8 cellular contexts compared by ENCODE assay signal in the genomic region with DNA sequence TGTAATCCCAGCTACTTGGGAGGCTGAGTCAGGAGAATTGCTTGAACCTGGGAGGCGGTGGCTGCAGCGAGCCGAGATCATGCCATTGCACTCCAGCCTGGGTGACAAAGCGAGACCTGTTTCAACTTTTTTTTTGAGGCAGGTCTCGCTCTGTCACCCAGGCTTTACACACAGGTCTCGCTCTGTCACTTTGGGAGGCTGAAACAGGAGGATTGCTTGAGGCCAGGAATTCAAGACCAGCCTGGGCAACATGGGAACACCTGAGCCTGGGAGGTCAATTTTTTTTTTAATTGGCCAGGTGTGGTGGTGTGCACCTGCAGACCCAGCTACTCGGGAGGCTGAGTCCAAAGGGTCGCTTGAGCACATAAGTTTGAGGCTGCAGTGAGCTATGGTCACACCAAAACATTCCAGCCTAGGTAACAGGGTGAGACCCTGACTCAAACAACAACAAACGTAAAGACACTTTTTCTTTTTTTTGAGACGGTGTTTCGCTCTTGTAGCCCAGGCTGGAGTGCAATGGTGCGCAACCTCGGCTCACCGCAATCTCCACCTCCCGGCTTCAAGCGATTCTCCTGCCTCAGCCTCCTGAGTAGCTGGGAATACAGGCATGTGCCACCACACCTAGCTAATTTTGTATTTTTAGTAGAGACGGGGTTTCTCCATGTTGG. TPM values are rescaled to one million over a fixed set of nuclear protein-coding genes. Genes with fewer than 3 reads are reported as not detected.
DNase-seq lines count a peak whose midpoint lies in the region; ATAC-seq and TF ChIP-seq lines count a peak whose summit lies in the region.
"Not testable (repeated sequence)": the region's sequence is repeated elsewhere in the genome, so short reads cannot be mapped to it uniquely, and the experiment has no call there.

No MANE protein-coding gene starts in this region.

- peaks cover 41% of the 10 kb centered on the region for H3K36me3 ChIP-seq in BLaER1
- peaks cover 48% of the 10 kb centered on the region for H3K36me3 ChIP-seq in HAP-1 (replicated peaks)
- H3K36me3 ChIP-seq in NT2/D1 (ENCODE audit: insufficient read depth, insufficient read length, low read length): peaks cover 38% of the 10 kb centered on the region
- H3K36me3 ChIP-seq in fibroblast of lung (ENCODE audit: control insufficient read depth, insufficient read depth, low read length); smooth muscle cell (ENCODE audit: low read depth): not testable (repeated sequence)
- H3K36me3 ChIP-seq in mesendoderm (ENCODE audit: control insufficient read depth, insufficient read depth, low read length): peaks cover 11% of the 10 kb centered on the region

- H3K4me1 ChIP-seq in BLaER1: peaks cover 21% of the 10 kb centered on the region
- H3K4me1 ChIP-seq in HAP-1; NT2/D1 (ENCODE audit: insufficient read depth, insufficient read length); fibroblast of lung (ENCODE audit: control insufficient read depth, extremely low read depth, insufficient read depth, low read length); mesendoderm (ENCODE audit: control insufficient read depth, low read depth, low read length); smooth muscle cell (ENCODE audit: low read depth): not testable (repeated sequence)

- H2AK5ac ChIP-seq in mesendoderm (ENCODE audit: low read length): not testable (repeated sequence)

- H3K4me3 Mint-ChIP-seq in activated CD4-positive, alpha-beta T cell treated with anti-CD3 and anti-CD28 coated beads for 36 hours: peak overlapping the region; percentile 92

- H2BK15ac ChIP-seq in mesendoderm (replicated peaks; ENCODE audit: low read depth): not testable (repeated sequence)

- peak overlapping the region; percentile 83 for H3K4me2 ChIP-seq in BLaER1
- not testable (repeated sequence) for H3K4me2 ChIP-seq in fibroblast of lung (ENCODE audit: extremely low read depth, insufficient read depth, low read length)
- peak overlapping the region; percentile 42 for H3K4me2 ChIP-seq in mesendoderm (ENCODE audit: low read length)
- H3K4me2 ChIP-seq in smooth muscle cell: peak overlapping the region; percentile 83

- not testable (repeated sequence) for H3K27me3 ChIP-seq in BLaER1; HAP-1 (ENCODE audit: low read depth); NT2/D1 (ENCODE audit: insufficient read depth, insufficient read length); fibroblast of lung (ENCODE audit: control insufficient read depth, insufficient read depth, low read length); mesendoderm (ENCODE audit: insufficient read depth, low read length, poor library complexity); smooth muscle cell (ENCODE audit: low read depth)

- H3F3A ChIP-seq in smooth muscle cell (ENCODE audit: low read depth): peaks cover 22% of the 10 kb centered on the region

- not testable (repeated sequence) for DNase-seq in HAP-1 (ENCODE audit: low spot score in 2 of 2); NT2/D1 (ENCODE audit: low read depth, low spot score); activated CD4-positive, alpha-beta T cell treated with anti-CD3 and anti-CD28 coated beads for 36 hours; astrocyte of the cerebellum (ENCODE audit: low read depth); fibroblast of lung (ENCODE audit: low read depth in 2 of 2); smooth muscle cell (lab: John Stamatoyannopoulos, UW; ENCODE audit: unreplicated experiment)
- peak; percentile 13 for DNase-seq in mesendoderm

- not testable (repeated sequence) for H4K8ac ChIP-seq in mesendoderm (ENCODE audit: low read depth, low read length)

- H3K79me2 ChIP-seq in fibroblast of lung (ENCODE audit: control insufficient read depth, insufficient read depth, low read length) (peaks cover 40% of the 10 kb centered on the region), mesendoderm (ENCODE audit: control insufficient read depth, insufficient read depth, low read length) (peaks cover 43% of the 10 kb centered on the region), smooth muscle cell (ENCODE audit: low read depth) (peaks cover 64% of the 10 kb centered on the region)

- H2BK5ac ChIP-seq in mesendoderm (ENCODE audit: low read length): not testable (repeated sequence)

- H3K18ac ChIP-seq in mesendoderm (ENCODE audit: low read length): not testable (repeated sequence)

- H3K23ac ChIP-seq in mesendoderm (ENCODE audit: low read length): not testable (repeated sequence)

- peak overlapping the region; percentile 98 for H3K9ac ChIP-seq in BLaER1
- H3K9ac ChIP-seq in NT2/D1 (ENCODE audit: insufficient read length, low read depth): peak overlapping the region; percentile 99
- not testable (repeated sequence) for H3K9ac ChIP-seq in fibroblast of lung (ENCODE audit: insufficient read depth, low read length)
- peak overlapping the region; percentile 54 for H3K9ac ChIP-seq in mesendoderm (ENCODE audit: low read length)
- peak overlapping the region; percentile 95 for H3K9ac ChIP-seq in smooth muscle cell (ENCODE audit: low read depth)

- not testable (repeated sequence) for H2BK120ac ChIP-seq in mesendoderm (ENCODE audit: low read depth, low read length)

- H3K9me3 Mint-ChIP-seq in activated CD4-positive, alpha-beta T cell treated with anti-CD3 and anti-CD28 coated beads for 36 hours (ENCODE audit: low read depth): not testable (repeated sequence)

- peak overlapping the region; percentile 79; the same call in 1 of the 2 replicates for H3K4me3 ChIP-seq in BLaER1
- H3K4me3 ChIP-seq in HAP-1: peak overlapping the region; percentile 92
- peak overlapping the region; percentile 96 for H3K4me3 ChIP-seq in NT2/D1 (ENCODE audit: insufficient read length, low read depth)
- H3K4me3 ChIP-seq in astrocyte of the cerebellum (ENCODE audit: low read depth, low read length): peak overlapping the region; percentile 76
- H3K4me3 ChIP-seq in fibroblast of lung (replicated peaks in 1 of 4; ENCODE audit: control extremely low read depth in 1 of 4, insufficient read depth in 1 of 4, low read depth in 3 of 4, low read length in 4 of 4): peak overlapping the region in 3 of 4 experiments; percentile 1 to 80 (median 67)
- not testable (repeated sequence) for H3K4me3 ChIP-seq in mesendoderm (ENCODE audit: low read length)
- H3K4me3 ChIP-seq in smooth muscle cell: peak overlapping the region; percentile 75

- H3K79me1 ChIP-seq in mesendoderm (ENCODE audit: low read length): not testable (repeated sequence)

- not testable (repeated sequence) for H3K4ac ChIP-seq in mesendoderm (ENCODE audit: low read depth, low read length)

- intact Hi-C loops in activated CD4-positive, alpha-beta T cell treated with anti-CD3 and anti-CD28 coated beads for 36 hours (cut with DNase I, micrococcal nuclease): loop anchor here in 1 of 2 experiments (5.0 kb wide), 1 partner anchor 515 kb away; the partner anchor contains the start of gene VAC14

- peaks cover 51% of the 10 kb centered on the region for H3K4me1 Mint-ChIP-seq in activated CD4-positive, alpha-beta T cell treated with anti-CD3 and anti-CD28 coated beads for 36 hours

- not testable (repeated sequence) for TF ChIP-seq CTCF in astrocyte of the cerebellum (IDR thresholded peaks at IDR 0.05; ENCODE audit: low read depth, low read length, missing control alignments); fibroblast of lung (conservative IDR thresholded peaks at IDR 0.05 in 1 of 2, IDR thresholded peaks at IDR 0.05 in 1 of 2; ENCODE audit: low read depth in 1 of 2, low read length in 2 of 2); smooth muscle cell (IDR thresholded peaks at IDR 0.05; ENCODE audit: borderline replicate concordance, insufficient read depth, poor library complexity, severe bottlenecking)

- H3K27ac Mint-ChIP-seq in activated CD4-positive, alpha-beta T cell treated with anti-CD3 and anti-CD28 coated beads for 36 hours: peak overlapping the region; percentile 96

- in situ Hi-C loops in HAP-1 (cut with MboI; ENCODE audit: low sequenced_read_pairs); astrocyte of the cerebellum (cut with HindIII; ENCODE audit: low sequenced_read_pairs): not testable (repeated sequence)

- WGBS in mesendoderm (ENCODE audit: extremely low coverage, insufficient coverage, low lambda C conversion rate): no CpG with 5 or more reads among the region's 17 CpGs
- WGBS in smooth muscle cell (ENCODE audit: low lambda C conversion rate): 91% methylated on average over 17 of the region's 17 CpGs

- not testable (repeated sequence) for ATAC-seq in activated CD4-positive, alpha-beta T cell treated with anti-CD3 and anti-CD28 coated beads for 36 hours

- CTCF ChIA-PET in activated CD4-positive, alpha-beta T cell treated with anti-CD3 and anti-CD28 coated beads for 36 hours (lab: Charles Lee): interaction anchor here (0.7 to 1.8 kb wide), 5 partner anchors 20 to 237 kb away, joined by 3 to 5 read pairs (median 3); partner anchors contain the start of gene DDX19A

- peaks cover 51% of the 10 kb centered on the region for H4K20me1 ChIP-seq in BLaER1
- H4K20me1 ChIP-seq in fibroblast of lung (ENCODE audit: control insufficient read depth, extremely low read depth, insufficient read depth, low read length): not testable (repeated sequence)
- H4K20me1 ChIP-seq in smooth muscle cell (ENCODE audit: low read depth): peaks cover 51% of the 10 kb centered on the region

- H3K9me3 ChIP-seq in BLaER1; HAP-1; NT2/D1 (ENCODE audit: insufficient read depth, low read length); fibroblast of lung (ENCODE audit: control insufficient read depth, insufficient read depth, low read depth, low read length); smooth muscle cell (replicated peaks; ENCODE audit: low read depth): not testable (repeated sequence)

- POLR2A ChIA-PET in activated CD4-positive, alpha-beta T cell treated with anti-CD3 and anti-CD28 coated beads for 36 hours (lab: Charles Lee): interaction anchor here (0.6 to 2.8 kb wide), 5 partner anchors 12 to 94 kb away, joined by 3 to 21 read pairs (median 5); partner anchors contain the start of genes DDX19A and DDX19B

- not testable (repeated sequence) for H3K27me3 Mint-ChIP-seq in activated CD4-positive, alpha-beta T cell treated with anti-CD3 and anti-CD28 coated beads for 36 hours

- H2AFZ ChIP-seq in fibroblast of lung (ENCODE audit: low read length); smooth muscle cell (ENCODE audit: low read depth): not testable (repeated sequence)

- H3K36me3 Mint-ChIP-seq in activated CD4-positive, alpha-beta T cell treated with anti-CD3 and anti-CD28 coated beads for 36 hours (ENCODE audit: low read depth): peaks cover 43% of the 10 kb centered on the region

- H3K27ac ChIP-seq in BLaER1 (peak overlapping the region; percentile 97), smooth muscle cell (ENCODE audit: low read depth) (peak overlapping the region; percentile 96)
- H3K27ac ChIP-seq in fibroblast of lung (ENCODE audit: insufficient read depth, low read length); mesendoderm (ENCODE audit: low read depth, low read length): not testable (repeated sequence)

- H3K56ac ChIP-seq in mesendoderm (ENCODE audit: low read length): peak overlapping the region; percentile 78

- not testable (repeated sequence) for H4K5ac ChIP-seq in mesendoderm (ENCODE audit: low read length)

RNA-seq across cellular contexts. Expression of gene AARS1, which starts 1.9 kb away (rescaled TPM):
- 100 to 1,000 TPM; 180 to 189 TPM for total RNA-seq in activated CD4-positive, alpha-beta T cell treated with anti-CD3 and anti-CD28 coated beads for 36 hours
- 440 and 596 TPM in 2 replicates for total RNA-seq in fibroblast of lung
- polyA plus RNA-seq in fibroblast of lung: 134 and 137 TPM in 2 replicates
- 110 and 121 TPM in 2 replicates for polyA plus RNA-seq in fibroblast of lung (2012)
- polyA minus RNA-seq in fibroblast of lung (ENCODE audit: low replicate concordance): 176 and 192 TPM in 2 replicates
- polyA plus RNA-seq in mesendoderm (2013, experiment 1 of 2): 84.0 TPM
- polyA plus RNA-seq in mesendoderm (2013, experiment 2 of 2): 85.9 TPM
- 54.0 and 67.0 TPM in 2 replicates for total RNA-seq in smooth muscle cell
- polyA plus RNA-seq in smooth muscle cell: 90.8 and 92.4 TPM in 2 replicates

RNA-seq across cellular contexts. Expression of gene DDX19B, which starts 11.5 kb away (rescaled TPM):
- total RNA-seq in activated CD4-positive, alpha-beta T cell treated with anti-CD3 and anti-CD28 coated beads for 36 hours: 10 to 100 TPM; 32.3 to 34.7 TPM
- 23.9 and 30.7 TPM in 2 replicates for total RNA-seq in fibroblast of lung
- polyA plus RNA-seq in fibroblast of lung: 41.0 and 46.0 TPM in 2 replicates
- polyA plus RNA-seq in fibroblast of lung (2012): 38.4 and 40.4 TPM in 2 replicates
- polyA minus RNA-seq in fibroblast of lung (ENCODE audit: low replicate concordance): 30.5 and 31.1 TPM in 2 replicates
- 46.4 TPM for polyA plus RNA-seq in mesendoderm (2013, experiment 1 of 2)
- 45.1 TPM for polyA plus RNA-seq in mesendoderm (2013, experiment 2 of 2)
- 24.5 and 49.6 TPM in 2 replicates for total RNA-seq in smooth muscle cell
- polyA plus RNA-seq in smooth muscle cell: 31.8 and 40.9 TPM in 2 replicates

RNA-seq across cellular contexts. Expression of gene EXOSC6, which starts 35.7 kb away (rescaled TPM):
- 10 to 100 TPM; 18.7 to 23.5 TPM for total RNA-seq in activated CD4-positive, alpha-beta T cell treated with anti-CD3 and anti-CD28 coated beads for 36 hours
- 47.2 and 49.6 TPM in 2 replicates for total RNA-seq in fibroblast of lung
- polyA plus RNA-seq in fibroblast of lung: 8.6 and 12.0 TPM in 2 replicates
- 5.6 and 9.4 TPM in 2 replicates for polyA plus RNA-seq in fibroblast of lung (2012)
- polyA minus RNA-seq in fibroblast of lung (ENCODE audit: low replicate concordance): 9.9 and 12.3 TPM in 2 replicates
- 18.5 TPM for polyA plus RNA-seq in mesendoderm (2013, experiment 1 of 2)
- polyA plus RNA-seq in mesendoderm (2013, experiment 2 of 2): 17.7 TPM
- 10.0 and 10.7 TPM in 2 replicates for total RNA-seq in smooth muscle cell
- polyA plus RNA-seq in smooth muscle cell: 14.8 and 16.0 TPM in 2 replicates

RNA-seq across cellular contexts. Expression of gene DDX19A, which starts 59.3 kb away (rescaled TPM):
- total RNA-seq in activated CD4-positive, alpha-beta T cell treated with anti-CD3 and anti-CD28 coated beads for 36 hours: 10 to 100 TPM; 47.7 to 52.9 TPM
- total RNA-seq in fibroblast of lung (33.1 and 35.3 TPM in 2 replicates), smooth muscle cell (33.9 and 38.8 TPM in 2 replicates)
- polyA plus RNA-seq in fibroblast of lung (48.3 and 48.6 TPM in 2 replicates), smooth muscle cell (32.8 and 39.2 TPM in 2 replicates)
- 32.7 and 34.9 TPM in 2 replicates for polyA plus RNA-seq in fibroblast of lung (2012)
- 24.7 and 31.1 TPM in 2 replicates for polyA minus RNA-seq in fibroblast of lung (ENCODE audit: low replicate concordance)
- 39.1 TPM for polyA plus RNA-seq in mesendoderm (2013, experiment 1 of 2)
- 39.0 TPM for polyA plus RNA-seq in mesendoderm (2013, experiment 2 of 2)
